23 cellular contexts compared by ENCODE assay signal in the genomic region with DNA sequence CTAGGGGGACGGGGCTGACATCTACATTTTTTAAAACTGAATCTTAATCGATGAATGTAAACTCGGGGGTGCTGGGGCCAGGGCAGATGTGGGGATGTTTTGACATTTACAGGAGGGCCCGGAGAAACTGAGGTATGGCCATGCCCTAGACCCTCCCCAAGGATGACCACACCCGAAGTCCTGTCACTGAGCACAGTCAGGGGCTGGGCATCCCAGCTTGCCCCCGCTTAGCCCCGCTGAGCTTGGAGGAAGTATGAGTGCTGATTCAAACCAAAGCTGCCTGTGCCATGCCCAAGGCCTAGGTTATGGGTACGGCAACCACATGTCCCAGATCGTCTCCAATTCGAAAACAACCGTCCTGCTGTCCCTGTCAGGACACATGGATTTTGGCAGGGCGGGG. TPM values are rescaled to one million over a fixed set of nuclear protein-coding genes. Genes with fewer than 3 reads are reported as not detected.
DNase-seq lines count a peak whose midpoint lies in the region; ATAC-seq, FAIRE-seq and TF ChIP-seq lines count a peak whose summit lies in the region.
"Had no signal": no experiment of that assay in that cellular context is flagged by ENCODE, and none has a peak within 500 bp of the region (broad histone marks: within the 10 kb centered on the region; RNA-seq: fewer than 3 reads in every experiment).

No MANE protein-coding gene starts in this region.

- intact Hi-C loops in heart right ventricle (cut with DNase I): loop anchor here in 4 of 10 donors (2.0 to 5.0 kb wide), 3 partner anchors 49 to 52 kb away; partner anchors contain the start of gene GJC1 (in 3 of the 4)
- intact Hi-C loops in left cardiac atrium (cut with DNase I): loop anchor here in 1 of 2 donors (5.0 kb wide), 1 partner anchor 47 kb away; no protein-coding TSS in a partner anchor
- intact Hi-C loops in kidney (cut with DNase I): no loop called here
- intact Hi-C loops in vagina (cut with DNase I): no loop called here

- no peaks in the 10 kb centered on the region for H3K36me3 Mint-ChIP-seq in T-helper 17 cell (ENCODE audit: low read depth)

- WGBS in heart right ventricle, 2 donors: 89 to 93% methylated on average over 12 of the region's 12 CpGs

- ATAC-seq in heart right ventricle: no peak
- ATAC-seq in left cardiac atrium: no peak
- no peak for ATAC-seq in T-helper 17 cell
- no peak for ATAC-seq in GM19023 (IDR thresholded peaks at IDR 0.05; ENCODE audit: unreplicated experiment)
- ATAC-seq: CD8-positive, alpha-beta T cell had no signal

- TF ChIP-seq CTCF in heart right ventricle (IDR thresholded peaks at IDR 0.05) (no peak), kidney (IDR thresholded peaks at IDR 0.05; ENCODE audit: borderline replicate concordance, extremely low read depth, insufficient read depth) (no peak), vagina (IDR thresholded peaks at IDR 0.05) (no peak), GM10266 (IDR thresholded peaks at IDR 0.05; ENCODE audit: control insufficient read depth, insufficient read depth, low read depth, missing control alignments) (no peak)

- H3K36me3 ChIP-seq in heart right ventricle (no peaks in the 10 kb centered on the region), kidney (ENCODE audit: control insufficient read depth in 1 of 2, insufficient read depth in 2 of 2, low read length in 2 of 2) (no peaks in the 10 kb centered on the region), vagina (no peaks in the 10 kb centered on the region)
- H3K36me3 ChIP-seq: HAP-1, prostate gland had no signal

- peaks cover 11% of the 10 kb centered on the region for H3K4me1 Mint-ChIP-seq in T-helper 17 cell

- no peaks in the 10 kb centered on the region for H3K27me3 Mint-ChIP-seq in T-helper 17 cell
- H3K27me3 Mint-ChIP-seq: stimulated activated naive CD8-positive, alpha-beta T cell treated with anti-CD3 and anti-CD28 coated beads, Interleukin-15, Interleukin-2, amounts not matched to agents 100 ng/mL and 50 ng/mL, for 24 hours had no signal

- no peak for TF ChIP-seq POLR2A in vagina (IDR thresholded peaks at IDR 0.05)

- FAIRE-seq in kidney (lab: Jason Lieb, UNC): no peak
- FAIRE-seq: A549, colon, G401.6, GM19239 had no signal

- H3K4me3 Mint-ChIP-seq in T-helper 17 cell: peak overlapping the region; percentile 85

- H3K4me3 ChIP-seq in heart right ventricle (no peak overlapping the region), kidney (ENCODE audit: low read length in 2 of 2) (no peak overlapping the region), vagina (no peak overlapping the region)
- H3K4me3 ChIP-seq: HAP-1 had no signal

- H3K27ac Mint-ChIP-seq in T-helper 17 cell: no peak overlapping the region
- H3K27ac Mint-ChIP-seq: CD8-positive, alpha-beta T cell; stimulated activated naive CD8-positive, alpha-beta T cell treated with anti-CD3 and anti-CD28 coated beads, Interleukin-15, Interleukin-2, amounts not matched to agents 100 ng/mL and 50 ng/mL, for 24 hours had no signal

- H3K27ac ChIP-seq in heart right ventricle: peak overlapping the region in 8 of 10 donors; percentile 36 to 91 (median 80)
- no peak overlapping the region for H3K27ac ChIP-seq in kidney (ENCODE audit: low read depth in 2 of 2, low read length in 2 of 2)
- H3K27ac ChIP-seq in vagina: peak overlapping the region; percentile 51

- H3K27me3 ChIP-seq in heart right ventricle (peaks cover 0 to 12% (median 0%) of the 10 kb centered on the region in 7 donors), vagina (no peaks in the 10 kb centered on the region)

- no peaks in the 10 kb centered on the region for H3K9me3 ChIP-seq in heart right ventricle
- no peaks in the 10 kb centered on the region for H3K9me3 ChIP-seq in T-helper 17 cell (ENCODE audit: control insufficient read depth, low read length, poor library complexity, severe bottlenecking)
- no peaks in the 10 kb centered on the region for H3K9me3 ChIP-seq in kidney (ENCODE audit: control insufficient read depth in 1 of 2, low read length in 2 of 2)
- H3K9me3 ChIP-seq in vagina: no peaks in the 10 kb centered on the region
- H3K9me3 ChIP-seq: A549, HAP-1, prostate gland had no signal

- peaks cover 13 to 59% (median 48%) of the 10 kb centered on the region in 9 donors for H3K4me1 ChIP-seq in heart right ventricle
- peaks cover 0 to 16% of the 10 kb centered on the region in 2 donors for H3K4me1 ChIP-seq in kidney (ENCODE audit: control insufficient read depth in 1 of 2, insufficient read depth in 1 of 2, low read depth in 1 of 2, low read length in 2 of 2)
- peaks cover 31% of the 10 kb centered on the region for H3K4me1 ChIP-seq in vagina
- H3K4me1 ChIP-seq: prostate gland had no signal

- H3K9ac ChIP-seq in kidney (ENCODE audit: low read length in 2 of 2): no peak overlapping the region

- DNase-seq in heart right ventricle (no peak), left cardiac atrium (no peak), T-helper 17 cell (no peak), kidney (peak; percentile 52), vagina (ENCODE audit: extremely low spot score in 2 of 2) (no peak), GM10266 (ENCODE audit: extremely low spot score) (no peak), occipital lobe (lab: John Stamatoyannopoulos, UW) (no peak)
- DNase-seq: activated CD4-positive, alpha-beta T cell treated with anti-CD3 and anti-CD28 coated beads for 48 hours; activated naive CD4-positive, alpha-beta T cell; activated T-cell treated with anti-CD3 and anti-CD28 coated beads, Interleukin-2, amount 50 U/mL, for 1 hour; CD8-positive, alpha-beta T cell; effector CD8-positive, alpha-beta T cell; erythroblast; head of caudate nucleus; NCI-H146 had no signal

RNA-seq across cellular contexts. Expression of gene ADAM11, which starts 21.4 kb away (rescaled TPM):
- total RNA-seq in heart right ventricle: 10 to 100 TPM in 4 of 10 donors, 1 to 10 TPM in 6; 3.2 to 18.3 (median 7.8) TPM
- 10 to 100 TPM in 1 of 2 donors, under 1 TPM in 1; 0.75 to 13.0 TPM for polyA plus RNA-seq in heart right ventricle
- total RNA-seq in left cardiac atrium: 10 to 100 TPM; 19.5 to 28.0 TPM
- under 1 TPM; 0.08 to 0.40 TPM for total RNA-seq in T-helper 17 cell
- 0.28 TPM for total RNA-seq in kidney
- 0.24 TPM for polyA plus RNA-seq in kidney (ENCODE audit: insufficient read depth, low read depth, low replicate concordance)
- total RNA-seq in vagina: 3.7 TPM
- total RNA-seq in occipital lobe: 19.0 TPM

RNA-seq across cellular contexts. Expression of gene GJC1, which starts 49.9 kb away (rescaled TPM):
- total RNA-seq in heart right ventricle (10 to 100 TPM; 13.9 to 41.5 (median 23.8) TPM), left cardiac atrium (10 to 100 TPM; 28.5 to 38.5 TPM), T-helper 17 cell (not detected), kidney (6.5 TPM), vagina (10.1 TPM), occipital lobe (81.3 TPM)
- polyA plus RNA-seq in heart right ventricle (10 to 100 TPM; 10.9 to 17.0 TPM), kidney (ENCODE audit: insufficient read depth, low read depth, low replicate concordance) (1.8 TPM)
- total RNA-seq: CD8-positive, alpha-beta T cell had no signal

Comparison
In these comparisons a context has a peak if more than half of its experiments do, and no peak if none do; other contexts are left out.
1. H3K27ac ChIP-seq: peak in heart right ventricle (8 of 10) and vagina (single experiment); none in kidney (0 of 2).